Comparison of ENCODE assay signal across 8 cellular contexts in the genomic region with DNA sequence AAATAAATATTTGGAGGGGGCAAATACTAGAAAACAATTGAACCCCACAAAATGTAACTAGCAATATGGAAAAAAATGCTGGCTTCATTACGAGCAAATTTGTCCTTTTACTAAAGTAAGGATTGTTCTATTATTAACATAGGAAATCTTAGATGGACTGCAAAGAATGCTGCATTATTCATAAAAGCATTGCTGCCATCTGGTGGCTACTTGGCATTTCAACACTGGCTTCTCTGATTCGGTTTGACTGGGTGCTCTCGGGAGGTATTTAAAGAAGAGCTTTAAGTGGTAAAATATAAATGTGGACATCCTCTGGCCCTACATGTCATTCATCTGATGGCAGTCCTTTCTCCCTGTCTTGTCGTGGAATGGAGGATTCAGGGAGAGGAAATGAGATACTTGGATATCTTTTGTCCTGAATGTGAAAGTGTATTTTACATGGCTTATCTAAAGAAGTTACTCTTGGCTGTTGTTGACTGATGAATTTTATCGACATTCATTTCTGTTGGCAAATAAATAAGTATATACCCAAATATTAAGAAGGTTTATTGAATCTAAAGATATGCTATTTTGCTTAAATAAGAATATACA.
A peak's percentile ranks its signal among the peaks of the same experiment; 100 is the strongest.
DNase-seq lines count a peak whose midpoint lies in the region; ATAC-seq, FAIRE-seq and TF ChIP-seq lines count a peak whose summit lies in the region.

No MANE protein-coding gene starts in this region.

- H3K4me1 Mint-ChIP-seq in HFFc6 (ENCODE audit: low read depth): no peaks in the 10 kb centered on the region
- peaks cover 16% of the 10 kb centered on the region for H3K4me1 Mint-ChIP-seq in brain

- peak; percentile 98 for FAIRE-seq in TTC549 (lab: Jason Lieb, UNC)

- TF ChIP-seq CTCF in HFFc6 (IDR thresholded peaks at IDR 0.05) (peak; percentile 89), brain (conservative IDR thresholded peaks at IDR 0.05) (peak; percentile 83 to 91)

- H3K27ac Mint-ChIP-seq in HFFc6: no peak overlapping the region
- peak overlapping the region in 3 of 5 experiments; percentile 2 to 6 (median 4) for H3K27ac Mint-ChIP-seq in brain

- H3K9me3 Mint-ChIP-seq in HFFc6 (no peaks in the 10 kb centered on the region), brain (peaks cover 0 to 14% (median 0%) of the 10 kb centered on the region in 5 experiments)

- H3K36me3 Mint-ChIP-seq in HFFc6 (ENCODE audit: low read depth) (no peaks in the 10 kb centered on the region), brain (no peaks in the 10 kb centered on the region)

- ATAC-seq in GM21360 (IDR thresholded peaks at IDR 0.05; ENCODE audit: unreplicated experiment): no peak

- DNase-seq in GDM1 (lab: John Stamatoyannopoulos, UW): peak; percentile 28
- DNase-seq in HFFc6: peak; percentile 69
- DNase-seq in NCI-H1930 (lab: John Stamatoyannopoulos, UW): peak; percentile 10 to 18
- DNase-seq in inferior parietal cortex (ENCODE audit: extremely low spot score): peak; percentile 88
- peak; percentile 39 to 44 for DNase-seq in stimulated activated CD4-positive, alpha-beta T cell treated with anti-CD3 and anti-CD28 coated beads, Interleukin-1b, Interleukin-23, amount 100 ng/mL, for 1 hour (ENCODE audit: low read depth in 2 of 2)

- no peaks in the 10 kb centered on the region; the same call in 1 of the 2 replicates for H3K27me3 Mint-ChIP-seq in HFFc6 (ENCODE audit: insufficient read depth)
- peaks cover 3% of the 10 kb centered on the region for H3K27me3 Mint-ChIP-seq in brain

- H3K4me3 Mint-ChIP-seq in HFFc6 (peak overlapping the region; percentile 79), brain (peak overlapping the region; percentile 4 to 70 (median 29))

Comparison
In these comparisons a context has a peak if more than half of its experiments do, and no peak if none do; other contexts are left out.
1. DNase-seq: peak in every context shown above with its lines; median percentile 88 in inferior parietal cortex; 69 in HFFc6; 42 in stimulated activated CD4-positive, alpha-beta T cell treated with anti-CD3 and anti-CD28 coated beads, Interleukin-1b, Interleukin-23, amount 100 ng/mL, for 1 hour; 28 in GDM1; 14 in NCI-H1930.